In the genomic region with DNA sequence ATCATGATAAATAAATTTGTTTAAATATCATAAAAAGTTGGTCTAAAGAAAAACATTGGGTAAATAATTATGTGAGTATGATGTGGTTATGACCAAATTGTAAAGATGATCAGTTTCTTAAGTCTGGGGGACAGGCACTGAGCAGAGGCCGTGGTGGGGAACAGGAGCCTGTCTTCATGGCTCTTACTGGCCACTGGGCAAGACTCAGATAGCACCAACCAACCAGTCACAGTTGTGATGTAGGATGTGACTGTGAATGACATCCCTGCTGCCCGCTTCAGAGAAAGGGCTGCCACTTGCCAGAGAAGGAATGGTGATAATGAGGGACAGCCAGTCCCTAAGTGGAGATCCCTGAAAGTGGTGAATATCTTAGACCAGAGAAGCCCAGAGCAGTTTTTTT, we compare ENCODE assay signal across 11 cellular contexts.
DNase-seq lines count a peak whose midpoint lies in the region; ATAC-seq lines count a peak whose summit lies in the region.
"Had no signal": no experiment of that assay in that cellular context is flagged by ENCODE, and none has a peak within 500 bp of the region (broad histone marks: within the 10 kb centered on the region; RNA-seq: fewer than 3 reads in every experiment).

No MANE protein-coding gene starts in this region.

- peak overlapping the region; percentile 25 for H3K4me3 ChIP-seq in rectal smooth muscle tissue (ENCODE audit: low read length)
- H3K4me3 ChIP-seq: thoracic aorta had no signal

- no peaks in the 10 kb centered on the region for H3K4me1 ChIP-seq in rectal smooth muscle tissue (ENCODE audit: control insufficient read depth, insufficient read depth, low read length)

- ATAC-seq in GM18907 (IDR thresholded peaks at IDR 0.05; ENCODE audit: unreplicated experiment) (peak; percentile 53), HG03432 (IDR thresholded peaks at IDR 0.05; ENCODE audit: unreplicated experiment) (peak; percentile 51)

- no peak overlapping the region for H3K9ac ChIP-seq in rectal smooth muscle tissue (ENCODE audit: low read length)

- no peaks in the 10 kb centered on the region for H3K27me3 ChIP-seq in rectal smooth muscle tissue (ENCODE audit: control insufficient read depth, insufficient read depth, low read length)

- H3K36me3 ChIP-seq in rectal smooth muscle tissue (ENCODE audit: control insufficient read depth, insufficient read depth, low read length), result no peaks in the 10 kb centered on the region
- H3K36me3 ChIP-seq: thoracic aorta had no signal

- DNase-seq in caudate nucleus (lab: John Stamatoyannopoulos, UW) (no peak), hypothalamus (lab: John Stamatoyannopoulos, UW) (no peak), Ammon's horn (ENCODE audit: low spot score) (no peak), epidermal melanocyte (ENCODE audit: insufficient read length, low spot score) (no peak), NCI-H1436 (lab: John Stamatoyannopoulos, UW) (no peak)
- DNase-seq: activated CD4-positive, alpha-beta T cell treated with anti-CD3 and anti-CD28 coated beads for 4 hours; NCI-H774 had no signal

- H3K27ac ChIP-seq in caudate nucleus (ENCODE audit: low read depth, low read length) (peak overlapping the region; percentile 23), rectal smooth muscle tissue (ENCODE audit: low read depth, low read length) (no peak overlapping the region)
- H3K27ac ChIP-seq: thoracic aorta had no signal
